ENCODE assay signal across 29 cellular contexts in genomic region chr1:3002349-3003038, GRCh38. TPM values are rescaled to one million over a fixed set of nuclear protein-coding genes. Genes with fewer than 3 reads are reported as not detected.
"Had no signal": no experiment of that assay in that cellular context is flagged by ENCODE, and none has a peak within 500 bp of the region (broad histone marks: within the 10 kb centered on the region; RNA-seq: fewer than 3 reads in every experiment).

No MANE protein-coding gene starts in this region.

- H3K4me1 ChIP-seq: body of pancreas, colonic mucosa, prostate gland, stomach, testis, upper lobe of right lung had no signal

- H3K9me3 ChIP-seq: colonic mucosa, prostate gland, testis, upper lobe of right lung had no signal

- H3K4me1 Mint-ChIP-seq: activated CD4-positive, alpha-beta memory T cell treated with anti-CD3 and anti-CD28 coated beads, Interleukin-2, amount 10 ng/mL, durations not matched to agents 7 days and 5 days; activated CD8-positive, alpha-beta memory T cell treated with anti-CD3 and anti-CD28 coated beads, Interleukin-2, amount 10 ng/mL, durations not matched to agents 7 days and 5 days; activated naive CD8-positive, alpha-beta T cell treated with anti-CD3 and anti-CD28 coated beads for 36 hours; endodermal cell; mesothelial cell of epicardium; stimulated activated effector memory CD8-positive, alpha-beta T cell treated with anti-CD3 and anti-CD28 coated beads, Interleukin-12 subunit alpha, Interleukin-12 subunit beta, amount 100 ng/mL, for 72 hours; T-cell had no signal

- H3K79me2 ChIP-seq: hepatocyte had no signal

- H3K36me3 ChIP-seq: colonic mucosa, prostate gland, stomach, upper lobe of right lung had no signal

- ATAC-seq: activated CD8-positive, alpha-beta memory T cell treated with anti-CD3 and anti-CD28 coated beads, Interleukin-2, amount 10 ng/mL, durations not matched to agents 7 days and 5 days; body of pancreas; left cardiac atrium; right cardiac atrium; SK-N-SH treated with all-trans-retinoic acid at 6 μM for 48 hours; stimulated activated effector memory CD8-positive, alpha-beta T cell treated with anti-CD3 and anti-CD28 coated beads, Interleukin-12 subunit alpha, Interleukin-12 subunit beta, amount 100 ng/mL, for 72 hours; T-cell; upper lobe of right lung had no signal

- DNase-seq: activated CD4-positive, alpha-beta memory T cell treated with anti-CD3 and anti-CD28 coated beads, Interleukin-2, amount 10 ng/mL, durations not matched to agents 7 days and 5 days; activated CD4-positive, alpha-beta T cell treated with anti-CD3 and anti-CD28 coated beads for 48 hours; activated CD4-positive, CD25-positive, alpha-beta regulatory T cell; activated CD8-positive, alpha-beta memory T cell treated with anti-CD3 and anti-CD28 coated beads, Interleukin-2, amount 10 ng/mL, durations not matched to agents 7 days and 5 days; activated gamma-delta T cell treated with Interleukin-2 at 50 U/mL for 16 hours; activated naive CD8-positive, alpha-beta T cell treated with anti-CD3 and anti-CD28 coated beads for 36 hours; activated T-cell treated with anti-CD3 and anti-CD28 coated beads, Interleukin-2, amount 50 U/mL, for 48 hours; body of pancreas; central memory CD4-positive, alpha-beta T cell; colonic mucosa; endodermal cell; foreskin fibroblast; left cardiac atrium; stimulated activated CD4-positive, alpha-beta T cell treated with anti-CD3 and anti-CD28 coated beads, Interleukin-4, amount 100 ng/mL, for 24 hours; stomach; testis had no signal

- H3K27ac Mint-ChIP-seq: activated CD4-positive, alpha-beta memory T cell treated with anti-CD3 and anti-CD28 coated beads, Interleukin-2, amount 10 ng/mL, durations not matched to agents 7 days and 5 days; activated CD8-positive, alpha-beta memory T cell treated with anti-CD3 and anti-CD28 coated beads, Interleukin-2, amount 10 ng/mL, durations not matched to agents 7 days and 5 days; activated naive CD8-positive, alpha-beta T cell treated with anti-CD3 and anti-CD28 coated beads for 36 hours; endodermal cell; mesothelial cell of epicardium; stimulated activated effector memory CD8-positive, alpha-beta T cell treated with anti-CD3 and anti-CD28 coated beads, Interleukin-12 subunit alpha, Interleukin-12 subunit beta, amount 100 ng/mL, for 72 hours; T-cell had no signal

- H2AFZ ChIP-seq: hepatocyte had no signal

- H3K27me3 ChIP-seq: body of pancreas, colonic mucosa, hepatocyte, testis had no signal

- H3K27ac ChIP-seq: body of pancreas, colonic mucosa, epithelial cell of prostate, hepatocyte, prostate gland, stomach, testis, upper lobe of right lung had no signal

- H3K27me3 Mint-ChIP-seq: activated CD4-positive, alpha-beta memory T cell treated with anti-CD3 and anti-CD28 coated beads, Interleukin-2, amount 10 ng/mL, durations not matched to agents 7 days and 5 days; activated CD8-positive, alpha-beta memory T cell treated with anti-CD3 and anti-CD28 coated beads, Interleukin-2, amount 10 ng/mL, durations not matched to agents 7 days and 5 days had no signal

- H3K36me3 Mint-ChIP-seq: activated CD8-positive, alpha-beta memory T cell treated with anti-CD3 and anti-CD28 coated beads, Interleukin-2, amount 10 ng/mL, durations not matched to agents 7 days and 5 days; stimulated activated effector memory CD8-positive, alpha-beta T cell treated with anti-CD3 and anti-CD28 coated beads, Interleukin-12 subunit alpha, Interleukin-12 subunit beta, amount 100 ng/mL, for 72 hours; T-cell had no signal

- H3K4me3 Mint-ChIP-seq: activated CD4-positive, alpha-beta memory T cell treated with anti-CD3 and anti-CD28 coated beads, Interleukin-2, amount 10 ng/mL, durations not matched to agents 7 days and 5 days; activated CD8-positive, alpha-beta memory T cell treated with anti-CD3 and anti-CD28 coated beads, Interleukin-2, amount 10 ng/mL, durations not matched to agents 7 days and 5 days; activated naive CD8-positive, alpha-beta T cell treated with anti-CD3 and anti-CD28 coated beads for 36 hours; endodermal cell; mesothelial cell of epicardium; stimulated activated effector memory CD8-positive, alpha-beta T cell treated with anti-CD3 and anti-CD28 coated beads, Interleukin-12 subunit alpha, Interleukin-12 subunit beta, amount 100 ng/mL, for 72 hours; T-cell had no signal

- H3K4me2 ChIP-seq: hepatocyte, smooth muscle cell had no signal

- H3K4me3 ChIP-seq: body of pancreas, colonic mucosa, hepatocyte, lung, prostate gland, smooth muscle cell, stomach, testis, upper lobe of right lung had no signal

RNA-seq across cellular contexts. Expression of gene ACTRT2, which starts 18.8 kb away (rescaled TPM):
- total RNA-seq: activated CD4-positive, alpha-beta memory T cell treated with anti-CD3 and anti-CD28 coated beads, Interleukin-2, amount 10 ng/mL, durations not matched to agents 7 days and 5 days; activated CD8-positive, alpha-beta memory T cell treated with anti-CD3 and anti-CD28 coated beads, Interleukin-2, amount 10 ng/mL, durations not matched to agents 7 days and 5 days; activated naive CD8-positive, alpha-beta T cell treated with anti-CD3 and anti-CD28 coated beads for 36 hours; body of pancreas; colonic mucosa; endodermal cell; glomerular endothelial cell; hepatocyte; left cardiac atrium; lung; mesothelial cell of epicardium; omental fat pad; right cardiac atrium; smooth muscle cell; stomach; T-cell; upper lobe of right lung had no signal
